In the genomic region with DNA sequence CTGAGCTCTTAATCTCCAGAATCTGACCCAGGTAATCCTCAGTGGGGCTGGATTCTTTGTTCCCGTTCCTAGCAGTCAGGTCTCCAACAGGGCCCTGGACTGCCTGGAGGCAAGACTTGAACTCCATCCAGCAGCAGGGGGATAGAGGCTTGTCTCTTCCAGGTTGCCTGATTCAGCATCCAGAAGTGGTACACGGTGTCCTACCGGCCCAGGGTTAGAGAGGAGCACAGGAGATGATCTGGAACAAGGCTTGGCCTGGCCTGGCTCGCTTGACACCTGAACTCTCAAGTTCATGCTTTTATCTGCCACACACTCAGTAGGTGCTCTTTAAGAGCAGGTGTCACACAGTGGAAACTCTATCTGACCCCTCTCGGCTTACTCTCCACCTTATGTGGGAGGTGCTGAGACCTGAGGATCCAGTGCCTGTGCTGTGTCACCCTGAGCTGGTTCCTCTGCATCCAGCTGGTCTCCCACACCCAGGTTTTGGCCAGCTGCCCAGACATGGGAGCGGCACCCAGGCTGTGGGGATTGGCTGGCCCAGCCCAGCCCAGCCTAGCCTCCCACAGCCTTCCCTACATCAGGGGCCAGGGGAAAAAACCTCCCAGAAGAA, we compare ENCODE assay signal across 9 cellular contexts. TPM values are rescaled to one million over a fixed set of nuclear protein-coding genes. Genes with fewer than 3 reads are reported as not detected.
DNase-seq lines count a peak whose midpoint lies in the region; ATAC-seq and TF ChIP-seq lines count a peak whose summit lies in the region.
"Had no signal": no experiment of that assay in that cellular context is flagged by ENCODE, and none has a peak within 500 bp of the region (broad histone marks: within the 10 kb centered on the region; RNA-seq: fewer than 3 reads in every experiment).

A gene with protein sequence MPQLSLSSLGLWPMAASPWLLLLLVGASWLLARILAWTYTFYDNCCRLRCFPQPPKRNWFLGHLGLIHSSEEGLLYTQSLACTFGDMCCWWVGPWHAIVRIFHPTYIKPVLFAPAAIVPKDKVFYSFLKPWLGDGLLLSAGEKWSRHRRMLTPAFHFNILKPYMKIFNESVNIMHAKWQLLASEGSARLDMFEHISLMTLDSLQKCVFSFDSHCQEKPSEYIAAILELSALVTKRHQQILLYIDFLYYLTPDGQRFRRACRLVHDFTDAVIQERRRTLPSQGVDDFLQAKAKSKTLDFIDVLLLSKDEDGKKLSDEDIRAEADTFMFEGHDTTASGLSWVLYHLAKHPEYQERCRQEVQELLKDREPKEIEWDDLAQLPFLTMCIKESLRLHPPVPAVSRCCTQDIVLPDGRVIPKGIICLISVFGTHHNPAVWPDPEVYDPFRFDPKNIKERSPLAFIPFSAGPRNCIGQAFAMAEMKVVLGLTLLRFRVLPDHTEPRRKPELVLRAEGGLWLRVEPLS (plus strand): TSS at position 604 of the 610 bp plus-strand sequence. CDS start 519 bp downstream, outside the sequence.

- H3K9me3 ChIP-seq in naive thymus-derived CD4-positive, alpha-beta T cell (ENCODE audit: control insufficient read depth in 2 of 3, low read length in 3 of 3) = no peaks in the 10 kb centered on the region

- no peaks in the 10 kb centered on the region for H3K27me3 Mint-ChIP-seq in Calu3 (ENCODE audit: unreplicated experiment)
- peaks cover 0 to 15% (median 6%) of the 10 kb centered on the region in 5 donors for H3K27me3 Mint-ChIP-seq in naive thymus-derived CD4-positive, alpha-beta T cell
- peaks cover 8% of the 10 kb centered on the region for H3K27me3 Mint-ChIP-seq in activated T-helper 17 cell treated with anti-CD3 and anti-CD28 coated beads, Interleukin-2, amount 50 U/mL, for 72 hours

- H3K27ac Mint-ChIP-seq in Calu3 (ENCODE audit: unreplicated experiment) = peak within 1 kb of the TSS; percentile 93
- H3K27ac Mint-ChIP-seq in naive thymus-derived CD4-positive, alpha-beta T cell = no peak within 1 kb of the TSS
- H3K27ac Mint-ChIP-seq in activated T-helper 17 cell treated with anti-CD3 and anti-CD28 coated beads, Interleukin-2, amount 50 U/mL, for 72 hours = no peak within 1 kb of the TSS

- no peaks in the 10 kb centered on the region for H3K4me1 ChIP-seq in naive thymus-derived CD4-positive, alpha-beta T cell (ENCODE audit: control insufficient read depth in 2 of 2, insufficient read depth in 2 of 2, low read length in 2 of 2)

- TF ChIP-seq CTCF in Calu3 (IDR thresholded peaks at IDR 0.05; ENCODE audit: unreplicated experiment) = no peak

- peak within 1 kb of the TSS; percentile 26 for H3K27ac ChIP-seq in caudate nucleus (ENCODE audit: low read depth, low read length)
- H3K27ac ChIP-seq in naive thymus-derived CD4-positive, alpha-beta T cell (ENCODE audit: low read depth, low read length) = no peak within 1 kb of the TSS

- DNase-seq in Calu3 (peak; percentile 93), NCI-H2029 (lab: John Stamatoyannopoulos, UW) (peak; percentile 99), caudate nucleus (lab: John Stamatoyannopoulos, UW) (peak in 3 of 61 donors; percentile 2 to 15 (median 8)), NOMO-1 treated with dmso at 0.1 percent for 144 hours (lab: John Stamatoyannopoulos, UW; ENCODE audit: unreplicated experiment) (no peak)
- DNase-seq in naive thymus-derived CD4-positive, alpha-beta T cell = no peak
- no peak for DNase-seq in activated CD8-positive, alpha-beta memory T cell treated with anti-CD3 and anti-CD28 coated beads, Interleukin-2, amount 50 U/mL, for 48 hours
- DNase-seq: T-helper 1 cell had no signal

- H3K27me3 ChIP-seq in naive thymus-derived CD4-positive, alpha-beta T cell (ENCODE audit: control insufficient read depth in 2 of 2, insufficient read depth in 2 of 2, low read length in 2 of 2) = no peaks in the 10 kb centered on the region

- ATAC-seq in naive thymus-derived CD4-positive, alpha-beta T cell = peak; percentile 27
- no peak for ATAC-seq in HG03565 (IDR thresholded peaks at IDR 0.05; ENCODE audit: unreplicated experiment)
- no peak for ATAC-seq in activated T-helper 17 cell treated with anti-CD3 and anti-CD28 coated beads, Interleukin-2, amount 50 U/mL, for 72 hours (replicated peaks)

- H3K4me3 Mint-ChIP-seq in Calu3 (ENCODE audit: low read depth, unreplicated experiment) = peak within 1 kb of the TSS; percentile 57
- H3K4me3 Mint-ChIP-seq in naive thymus-derived CD4-positive, alpha-beta T cell = no peak within 1 kb of the TSS
- H3K4me3 Mint-ChIP-seq in activated T-helper 17 cell treated with anti-CD3 and anti-CD28 coated beads, Interleukin-2, amount 50 U/mL, for 72 hours = no peak within 1 kb of the TSS

- H3K4me1 Mint-ChIP-seq in Calu3 (ENCODE audit: low read depth, unreplicated experiment) = peaks cover 37% of the 10 kb centered on the region
- peaks cover 0 to 12% (median 0%) of the 10 kb centered on the region in 7 donors for H3K4me1 Mint-ChIP-seq in naive thymus-derived CD4-positive, alpha-beta T cell
- H3K4me1 Mint-ChIP-seq in activated T-helper 17 cell treated with anti-CD3 and anti-CD28 coated beads, Interleukin-2, amount 50 U/mL, for 72 hours = no peaks in the 10 kb centered on the region

- H3K36me3 Mint-ChIP-seq in Calu3 (ENCODE audit: insufficient read depth, unreplicated experiment) = peaks cover 15% of the 10 kb centered on the region
- H3K36me3 Mint-ChIP-seq in naive thymus-derived CD4-positive, alpha-beta T cell = no peaks in the 10 kb centered on the region
- H3K36me3 Mint-ChIP-seq in activated T-helper 17 cell treated with anti-CD3 and anti-CD28 coated beads, Interleukin-2, amount 50 U/mL, for 72 hours (ENCODE audit: low read depth) = no peaks in the 10 kb centered on the region

- peaks cover 4% of the 10 kb centered on the region for H3K9me3 Mint-ChIP-seq in Calu3 (ENCODE audit: low read depth, unreplicated experiment)
- H3K9me3 Mint-ChIP-seq in naive thymus-derived CD4-positive, alpha-beta T cell = peaks cover 0 to under 1% (median 0%) of the 10 kb centered on the region in 11 donors
- H3K9me3 Mint-ChIP-seq in activated T-helper 17 cell treated with anti-CD3 and anti-CD28 coated beads, Interleukin-2, amount 50 U/mL, for 72 hours = no peaks in the 10 kb centered on the region

- H3K36me3 ChIP-seq in naive thymus-derived CD4-positive, alpha-beta T cell (ENCODE audit: control insufficient read depth in 2 of 3, insufficient read depth in 3 of 3, low read length in 3 of 3) = no peaks in the 10 kb centered on the region

- no TSS peak for BruUV-seq in Calu3 (replicated peaks; lab: Mats Ljungman, UMichigan)

- intact Hi-C loops in Calu3 (cut with micrococcal nuclease; ENCODE audit: unreplicated experiment) = no loop called here
- intact Hi-C loops in naive thymus-derived CD4-positive, alpha-beta T cell (cut with micrococcal nuclease) = no loop called here

- POLR2A ChIA-PET in naive thymus-derived CD4-positive, alpha-beta T cell (lab: Charles Lee) = no interaction called here

- H3K4me3 ChIP-seq in naive thymus-derived CD4-positive, alpha-beta T cell (ENCODE audit: low read length) = no peak within 1 kb of the TSS

- CTCF ChIA-PET in Calu3 (lab: Charles Lee) = interaction anchor here (0.5 to 1.6 kb wide), 3 partner anchors 62 to 366 kb away, joined by 3 to 5 read pairs (median 3); no protein-coding TSS in a partner anchor
- CTCF ChIA-PET in naive thymus-derived CD4-positive, alpha-beta T cell (lab: Charles Lee) = no interaction called here

RNA-seq across cellular contexts. Expression of the gene that starts here (rescaled TPM):
- 6.9 and 16.7 TPM in 2 replicates for total RNA-seq in Calu3 (2022)
- under 1 TPM in 2 of 5 experiments, not detected in 3; 0.34 to 0.81 TPM for total RNA-seq in naive thymus-derived CD4-positive, alpha-beta T cell
- polyA plus RNA-seq in naive thymus-derived CD4-positive, alpha-beta T cell = not detected
- under 1 TPM; 0.45 to 0.95 TPM for total RNA-seq in activated T-helper 17 cell treated with anti-CD3 and anti-CD28 coated beads, Interleukin-2, amount 50 U/mL, for 72 hours

Comparison
In these comparisons a context has a peak if more than half of its experiments do, and no peak if none do; other contexts are left out.
1. Peak in ATAC-seq in naive thymus-derived CD4-positive, alpha-beta T cell; RNA of the gene not detected or under 1 TPM.
2. DNase-seq: peak in Calu3 (single experiment) and NCI-H2029 (single experiment); none in naive thymus-derived CD4-positive, alpha-beta T cell (0 of 9), NOMO-1 treated with dmso at 0.1 percent for 144 hours (single experiment) and activated CD8-positive, alpha-beta memory T cell treated with anti-CD3 and anti-CD28 coated beads, Interleukin-2, amount 50 U/mL, for 48 hours (single experiment).